In genomic region chr19:17078038-17078919, GRCh38 we compare ENCODE assay signal across 8 cellular contexts. TPM values are rescaled to one million over a fixed set of nuclear protein-coding genes. Genes with fewer than 3 reads are reported as not detected.
DNase-seq lines count a peak whose midpoint lies in the region; ATAC-seq, FAIRE-seq and TF ChIP-seq lines count a peak whose summit lies in the region.

No MANE protein-coding gene starts in this region.

- in situ Hi-C loops in HepG2 (cut with HindIII; ENCODE audit: extremely low pct_ligation_motif_present, low pct_unique_long_range_greater_than_20kb), result no loop called here

- no peak for DNase-seq in activated T-cell treated with anti-CD3 and anti-CD28 coated beads, Interleukin-2, amount 50 U/mL, for 24 hours
- DNase-seq in activated T-cell treated with anti-CD3 and anti-CD28 coated beads for 4 hours (no peak), HepG2 (ENCODE audit: low spot score) (no peak), thoracic aorta (ENCODE audit: low spot score) (no peak), EL (no peak)

- TF ChIP-seq EP300 in HepG2 (IDR thresholded peaks at IDR 0.05; ENCODE audit: low read depth in 2 of 2, low read length in 2 of 2) (no peak), HepG2 (CRISPR knock-in tag; IDR thresholded peaks at IDR 0.05; ENCODE audit: borderline replicate concordance) (no peak)

- no peak overlapping the region for H2AFZ ChIP-seq in HepG2 (ENCODE audit: low read length)

- WGBS in HepG2 (ENCODE audit: low lambda C conversion rate), result 77% methylated on average over 18 of the region's 18 CpGs

- CTCF ChIA-PET in HepG2 (lab: Yijun Ruan, JAX; ENCODE audit: low intra/inter-chr PET ratio, low total read pairs), result no interaction called here

- peaks cover 54% of the 10 kb centered on the region for H3K4me1 ChIP-seq in HepG2 (ENCODE audit: insufficient read depth, low read length)
- H3K4me1 ChIP-seq in thoracic aorta (ENCODE audit: control insufficient read depth in 1 of 2, low read depth in 2 of 2), result peaks cover 56 to 70% of the 10 kb centered on the region in 2 donors

- H3K9ac ChIP-seq in HepG2 (ENCODE audit: insufficient read depth, low read depth, low read length), result no peak overlapping the region

- H3K36me3 Mint-ChIP-seq in activated T-cell treated with anti-CD3 and anti-CD28 coated beads, Interleukin-2, amount 50 U/mL, for 24 hours (ENCODE audit: low read depth), result peaks cover 52% of the 10 kb centered on the region
- no peaks in the 10 kb centered on the region for H3K36me3 Mint-ChIP-seq in activated naive CD8-positive, alpha-beta T cell

- peak overlapping the region; percentile 98 for H3K4me3 Mint-ChIP-seq in activated T-cell treated with anti-CD3 and anti-CD28 coated beads, Interleukin-2, amount 50 U/mL, for 24 hours
- H3K4me3 Mint-ChIP-seq in activated naive CD8-positive, alpha-beta T cell, result peak overlapping the region; percentile 96

- H3K4me3 ChIP-seq in HepG2 (replicated peaks in 1 of 3; ENCODE audit: insufficient read depth in 1 of 3, low read depth in 2 of 3, low read length in 3 of 3), result no peak overlapping the region; a peak in 1 of 6 replicates
- H3K4me3 ChIP-seq in thoracic aorta, result peak overlapping the region; percentile 92

- FAIRE-seq in HepG2 (lab: Jason Lieb, UNC), result no peak

- H3K36me3 ChIP-seq in HepG2 (replicated peaks in 1 of 2; ENCODE audit: control insufficient read depth in 1 of 2, insufficient read depth in 2 of 2, low read length in 2 of 2), result no peaks in the 10 kb centered on the region
- H3K36me3 ChIP-seq in thoracic aorta, result no peaks in the 10 kb centered on the region

- H3K79me2 ChIP-seq in HepG2 (ENCODE audit: insufficient read depth, low read length), result peaks cover 66% of the 10 kb centered on the region

- TF ChIP-seq RAD21 in HepG2 (CRISPR knock-in tag; IDR thresholded peaks at IDR 0.05), result no peak

- H3K4me2 ChIP-seq in HepG2 (ENCODE audit: low read depth, low read length), result peak overlapping the region; percentile 94

- POLR2A ChIA-PET in HepG2 (lab: Yijun Ruan, JAX), result interaction anchor here (0.7 kb wide), 1 partner anchor 137 kb away, joined by 3 read pairs; the partner anchor contains the start of gene USE1

- TF ChIP-seq POLR2A in HepG2 (IDR thresholded peaks at IDR 0.05; ENCODE audit: insufficient read depth in 1 of 2, low read depth in 2 of 2, low read length in 2 of 2), result no peak

- peaks cover 79% of the 10 kb centered on the region for H3K4me1 Mint-ChIP-seq in activated T-cell treated with anti-CD3 and anti-CD28 coated beads, Interleukin-2, amount 50 U/mL, for 24 hours (ENCODE audit: low read depth)
- peaks cover 71% of the 10 kb centered on the region for H3K4me1 Mint-ChIP-seq in activated naive CD8-positive, alpha-beta T cell (ENCODE audit: low read depth)

- H3K27ac ChIP-seq in HepG2 (ENCODE audit: extremely low read length, insufficient read depth, low read length) (no peak overlapping the region), thoracic aorta (peak overlapping the region; percentile 97)

- no peak for TF ChIP-seq CTCF in HepG2 (CRISPR knock-in tag; IDR thresholded peaks at IDR 0.05)
- TF ChIP-seq CTCF in thoracic aorta (IDR thresholded peaks at IDR 0.05), result no peak

- no peaks in the 10 kb centered on the region for H3K9me3 Mint-ChIP-seq in activated T-cell treated with anti-CD3 and anti-CD28 coated beads, Interleukin-2, amount 50 U/mL, for 24 hours
- no peaks in the 10 kb centered on the region for H3K9me3 Mint-ChIP-seq in activated naive CD8-positive, alpha-beta T cell (ENCODE audit: low read depth)

- ATAC-seq in HepG2 (no peak), thoracic aorta (ENCODE audit: insufficient number of reproducible peaks, low FRiP score, low read depth) (no peak), GM21723 (IDR thresholded peaks at IDR 0.05; ENCODE audit: unreplicated experiment) (no peak)
- no peak for ATAC-seq in activated CD4-positive, CD25-positive, alpha-beta regulatory T cell treated with anti-CD3 and anti-CD28 coated beads, Interleukin-2, amount 50 U/mL, for 24 hours

- intact Hi-C loops in HepG2 (cut with micrococcal nuclease; ENCODE audit: unreplicated experiment), result loop anchor here (5.0 kb wide), 1 partner anchor 59 kb away; no protein-coding TSS in a partner anchor

- H3K27ac Mint-ChIP-seq in activated T-cell treated with anti-CD3 and anti-CD28 coated beads, Interleukin-2, amount 50 U/mL, for 24 hours, result peak overlapping the region; percentile 93
- peak overlapping the region; percentile 50 for H3K27ac Mint-ChIP-seq in activated naive CD8-positive, alpha-beta T cell

- no peaks in the 10 kb centered on the region for H4K20me1 ChIP-seq in HepG2 (ENCODE audit: insufficient read depth, low read length)

- H3K27me3 Mint-ChIP-seq in activated T-cell treated with anti-CD3 and anti-CD28 coated beads, Interleukin-2, amount 50 U/mL, for 24 hours, result no peaks in the 10 kb centered on the region
- no peaks in the 10 kb centered on the region for H3K27me3 Mint-ChIP-seq in activated naive CD8-positive, alpha-beta T cell

- TSS peak; percentile 37 for BruUV-seq in HepG2 (replicated peaks; lab: Mats Ljungman, UMichigan)

- H3K9me3 ChIP-seq in HepG2 (ENCODE audit: low read length), result no peaks in the 10 kb centered on the region
- H3K9me3 ChIP-seq in thoracic aorta, result no peaks in the 10 kb centered on the region

- no peaks in the 10 kb centered on the region; a peak in 1 of 5 replicates for H3K27me3 ChIP-seq in HepG2 (ENCODE audit: control insufficient read depth in 1 of 2, insufficient read depth in 2 of 2, low read length in 2 of 2)
- no peaks in the 10 kb centered on the region for H3K27me3 ChIP-seq in thoracic aorta (replicated peaks; ENCODE audit: insufficient read depth)

RNA-seq across cellular contexts. Expression of gene MYO9B, which starts 2.7 kb away (rescaled TPM):
- total RNA-seq in HepG2 (2016; rRNA removed; fragmentation: Illumina TruSeq; extraction: Trizol) (14.1 and 18.0 TPM in 2 replicates), thoracic aorta (100 to 1,000 TPM; 229 to 257 TPM)
- 13.9 and 14.5 TPM in 2 replicates for total RNA-seq in HepG2 (2016; cell fraction: cytosol; rRNA removed; fragmentation: Illumina TruSeq; extraction: Trizol; ENCODE audit: low read depth)
- total RNA-seq in HepG2 (2016; cell fraction: insoluble cytoplasmic fraction; rRNA removed; fragmentation: Illumina TruSeq; extraction: Trizol), result 10.1 and 18.6 TPM in 2 replicates
- 10.7 and 11.5 TPM in 2 replicates for total RNA-seq in HepG2 (2016; cell fraction: membrane; rRNA removed; fragmentation: Illumina TruSeq; extraction: Trizol)
- total RNA-seq in HepG2 (2016; cell fraction: nucleus; rRNA removed; fragmentation: Illumina TruSeq; extraction: Trizol), result 22.1 and 24.4 TPM in 2 replicates
- 18.3 and 23.4 TPM in 2 replicates for polyA plus RNA-seq in HepG2 (2011; rRNA removed)
- polyA plus RNA-seq in HepG2 (2011; cell fraction: cytosol; rRNA removed), result 7.2 and 9.7 TPM in 2 replicates
- polyA plus RNA-seq in HepG2 (2011; cell fraction: nucleus; rRNA removed), result 169 and 196 TPM in 2 replicates
- polyA plus RNA-seq in HepG2 (2012), result 15.6 and 21.8 TPM in 2 replicates
- 1.5 and 1.8 TPM in 2 replicates for polyA plus RNA-seq in HepG2 (2016; cell fraction: cytosol; fragmentation: Illumina TruSeq; extraction: Trizol; ENCODE audit: low read depth)
- 11.9 and 14.6 TPM in 2 replicates for polyA plus RNA-seq in HepG2 (2016; cell fraction: insoluble cytoplasmic fraction; fragmentation: Illumina TruSeq; extraction: Trizol; ENCODE audit: low read depth)
- polyA plus RNA-seq in HepG2 (2016; cell fraction: membrane; fragmentation: Illumina TruSeq; extraction: Trizol; ENCODE audit: low read depth), result 3.6 and 3.7 TPM in 2 replicates
- 77.8 and 81.3 TPM in 2 replicates for polyA plus RNA-seq in HepG2 (2016; cell fraction: nucleus; fragmentation: Illumina TruSeq; extraction: Trizol; ENCODE audit: insufficient read depth, low read depth)
- 28.0 and 67.0 TPM in 2 replicates for polyA minus RNA-seq in HepG2 (2011; rRNA and poly(A)+ RNA removed; ENCODE audit: low replicate concordance)
- polyA minus RNA-seq in HepG2 (2011; cell fraction: cytosol; rRNA and poly(A)+ RNA removed), result 11.5 and 11.6 TPM in 2 replicates
- polyA minus RNA-seq in HepG2 (2011; cell fraction: nucleus; rRNA and poly(A)+ RNA removed), result 37.3 and 38.0 TPM in 2 replicates

RNA-seq across cellular contexts. Expression of gene HAUS8, which starts 3.0 kb away (rescaled TPM):
- total RNA-seq in HepG2 (2016; rRNA removed; fragmentation: Illumina TruSeq; extraction: Trizol) (17.5 and 19.1 TPM in 2 replicates), thoracic aorta (10 to 100 TPM in 1 of 2 donors, 1 to 10 TPM in 1; 2.2 to 11.3 TPM)
- total RNA-seq in HepG2 (2016; cell fraction: cytosol; rRNA removed; fragmentation: Illumina TruSeq; extraction: Trizol; ENCODE audit: low read depth), result 7.9 and 8.8 TPM in 2 replicates
- 17.4 and 19.5 TPM in 2 replicates for total RNA-seq in HepG2 (2016; cell fraction: insoluble cytoplasmic fraction; rRNA removed; fragmentation: Illumina TruSeq; extraction: Trizol)
- total RNA-seq in HepG2 (2016; cell fraction: membrane; rRNA removed; fragmentation: Illumina TruSeq; extraction: Trizol), result 10.4 and 12.6 TPM in 2 replicates
- total RNA-seq in HepG2 (2016; cell fraction: nucleus; rRNA removed; fragmentation: Illumina TruSeq; extraction: Trizol), result 10.9 and 13.5 TPM in 2 replicates
- 7.1 and 7.8 TPM in 2 replicates for polyA plus RNA-seq in HepG2 (2011; rRNA removed)
- 4.3 and 7.7 TPM in 2 replicates for polyA plus RNA-seq in HepG2 (2011; cell fraction: cytosol; rRNA removed)
- polyA plus RNA-seq in HepG2 (2011; cell fraction: nucleus; rRNA removed), result 9.4 and 9.9 TPM in 2 replicates
- 5.2 and 6.2 TPM in 2 replicates for polyA plus RNA-seq in HepG2 (2012)
- polyA plus RNA-seq in HepG2 (2016; cell fraction: cytosol; fragmentation: Illumina TruSeq; extraction: Trizol; ENCODE audit: low read depth), result 4.1 and 4.3 TPM in 2 replicates
- 20.4 and 22.5 TPM in 2 replicates for polyA plus RNA-seq in HepG2 (2016; cell fraction: insoluble cytoplasmic fraction; fragmentation: Illumina TruSeq; extraction: Trizol; ENCODE audit: low read depth)
- 5.6 and 9.6 TPM in 2 replicates for polyA plus RNA-seq in HepG2 (2016; cell fraction: membrane; fragmentation: Illumina TruSeq; extraction: Trizol; ENCODE audit: low read depth)
- polyA plus RNA-seq in HepG2 (2016; cell fraction: nucleus; fragmentation: Illumina TruSeq; extraction: Trizol; ENCODE audit: insufficient read depth, low read depth), result 26.2 and 30.0 TPM in 2 replicates
- 6.4 and 32.7 TPM in 2 replicates for polyA minus RNA-seq in HepG2 (2011; rRNA and poly(A)+ RNA removed; ENCODE audit: low replicate concordance)
- polyA minus RNA-seq in HepG2 (2011; cell fraction: cytosol; rRNA and poly(A)+ RNA removed), result 2.3 and 4.7 TPM in 2 replicates
- polyA minus RNA-seq in HepG2 (2011; cell fraction: nucleus; rRNA and poly(A)+ RNA removed), result 3.7 and 4.2 TPM in 2 replicates

RNA-seq across cellular contexts. Expression of gene CPAMD8, which starts 51.7 kb away (rescaled TPM):
- 0.28 and 0.29 TPM in 2 replicates for total RNA-seq in HepG2 (2016; rRNA removed; fragmentation: Illumina TruSeq; extraction: Trizol)
- not detected in 2 replicates for total RNA-seq in HepG2 (2016; cell fraction: cytosol; rRNA removed; fragmentation: Illumina TruSeq; extraction: Trizol; ENCODE audit: low read depth)
- total RNA-seq in HepG2 (2016; cell fraction: insoluble cytoplasmic fraction; rRNA removed; fragmentation: Illumina TruSeq; extraction: Trizol), result 0.04 and 0.21 TPM in 2 replicates
- not detected in 2 replicates for total RNA-seq in HepG2 (2016; cell fraction: membrane; rRNA removed; fragmentation: Illumina TruSeq; extraction: Trizol)
- 0.34 TPM in 2 replicates for total RNA-seq in HepG2 (2016; cell fraction: nucleus; rRNA removed; fragmentation: Illumina TruSeq; extraction: Trizol)
- 0.34 and 0.91 TPM in 2 replicates for polyA plus RNA-seq in HepG2 (2011; rRNA removed)
- 0.21 and 0.35 TPM in 2 replicates for polyA plus RNA-seq in HepG2 (2011; cell fraction: cytosol; rRNA removed)
- 1.6 and 2.5 TPM in 2 replicates for polyA plus RNA-seq in HepG2 (2011; cell fraction: nucleus; rRNA removed)
- 0.12 and 0.71 TPM in 2 replicates for polyA plus RNA-seq in HepG2 (2012)
- polyA plus RNA-seq in HepG2 (2016; cell fraction: cytosol; fragmentation: Illumina TruSeq; extraction: Trizol; ENCODE audit: low read depth), result 0.09 TPM in 1 of 2 replicates, not detected in the other
- polyA plus RNA-seq in HepG2 (2016; cell fraction: insoluble cytoplasmic fraction; fragmentation: Illumina TruSeq; extraction: Trizol; ENCODE audit: low read depth), result 0.07 TPM in 1 of 2 replicates, not detected in the other
- 0.26 TPM in 1 of 2 replicates, not detected in the other for polyA plus RNA-seq in HepG2 (2016; cell fraction: membrane; fragmentation: Illumina TruSeq; extraction: Trizol; ENCODE audit: low read depth)
- polyA plus RNA-seq in HepG2 (2016; cell fraction: nucleus; fragmentation: Illumina TruSeq; extraction: Trizol; ENCODE audit: insufficient read depth, low read depth), result 0.14 and 0.48 TPM in 2 replicates
- polyA minus RNA-seq in HepG2 (2011; rRNA and poly(A)+ RNA removed; ENCODE audit: low replicate concordance), result 0.30 and 0.94 TPM in 2 replicates
- not detected in 2 replicates for polyA minus RNA-seq in HepG2 (2011; cell fraction: cytosol; rRNA and poly(A)+ RNA removed)
- polyA minus RNA-seq in HepG2 (2011; cell fraction: nucleus; rRNA and poly(A)+ RNA removed), result 0.26 and 1.4 TPM in 2 replicates
- total RNA-seq in thoracic aorta, result 10 to 100 TPM; 27.3 to 36.4 TPM

Comparison
In these comparisons a context has a peak if more than half of its experiments do, and no peak if none do; other contexts are left out.
1. RNA of gene MYO9B, which starts 2.7 kb away (total RNA-seq): 229 to 257 TPM in thoracic aorta; 10.1 to 24.4 TPM in HepG2; every median in the first group is over 4 times any median in the second.
2. RNA of gene CPAMD8, which starts 51.7 kb away (total RNA-seq): 27.3 to 36.4 TPM in thoracic aorta; 0.04 to 0.34 TPM in HepG2; every median in the first group is over 10 times any median in the second.